In the genomic region with DNA sequence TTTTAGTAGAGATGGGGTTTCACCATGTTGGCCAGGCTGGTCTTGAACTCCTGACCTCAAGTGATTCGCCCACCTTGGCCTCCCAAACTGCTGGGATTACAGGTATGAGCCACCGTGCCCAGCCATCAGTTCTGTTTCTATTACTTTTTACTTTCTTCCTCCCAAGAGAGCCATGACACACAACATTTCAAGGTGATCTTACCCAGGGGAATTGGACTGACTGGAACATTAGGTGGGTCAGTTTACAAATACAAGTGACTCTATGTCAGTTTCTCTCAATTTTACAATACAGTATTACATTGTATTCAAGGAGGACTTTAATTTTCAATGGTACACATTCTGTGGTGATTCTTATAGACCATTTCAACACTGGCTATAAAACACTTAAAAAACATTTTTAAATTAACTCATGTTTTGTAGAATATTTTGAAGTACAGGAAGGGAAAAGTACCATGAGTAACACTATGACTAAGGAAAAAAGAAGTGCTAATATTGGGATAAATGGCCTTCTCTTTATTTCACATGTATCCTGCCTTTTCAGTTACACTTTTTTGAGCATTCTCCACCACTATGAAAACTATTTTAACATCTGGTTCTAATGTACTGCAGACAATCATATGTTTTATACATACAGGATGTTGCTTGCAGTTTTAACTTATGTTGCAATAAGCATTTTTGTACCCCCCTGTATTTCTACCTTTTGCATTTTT, we compare ENCODE assay signal across 28 cellular contexts. TPM values are rescaled to one million over a fixed set of nuclear protein-coding genes. Genes with fewer than 3 reads are reported as not detected.
DNase-seq lines count a peak whose midpoint lies in the region; ATAC-seq and TF ChIP-seq lines count a peak whose summit lies in the region.
"Had no signal": no experiment of that assay in that cellular context is flagged by ENCODE, and none has a peak within 500 bp of the region (broad histone marks: within the 10 kb centered on the region; RNA-seq: fewer than 3 reads in every experiment).

No MANE protein-coding gene starts in this region.

- no peaks in the 10 kb centered on the region for H3K9me3 Mint-ChIP-seq in osteocyte (ENCODE audit: unreplicated experiment)
- H3K9me3 Mint-ChIP-seq: activated naive CD8-positive, alpha-beta T cell treated with anti-CD3 and anti-CD28 coated beads for 36 hours; CD8-positive, alpha-beta T cell; IgD-negative memory B cell; T-helper 1 cell treated with Interleukin-12 subunit alpha and Interleukin-12 subunit beta and Interleukin-4 antibody, amounts not matched to agents 30 μg/mL and 1 μg/mL, for 36 hours had no signal

- POLR2A ChIA-PET in RWPE1 (lab: Yijun Ruan, JAX; ENCODE audit: low non-redundant PET): no interaction called here

- ATAC-seq in GM18858 (IDR thresholded peaks at IDR 0.05; ENCODE audit: unreplicated experiment) (no peak), HG03139 (IDR thresholded peaks at IDR 0.05; ENCODE audit: unreplicated experiment) (no peak)
- ATAC-seq: CD8-positive, alpha-beta T cell; HCT116; left lung; psoas muscle; stimulated activated naive CD8-positive, alpha-beta T cell treated with anti-CD3 and anti-CD28 coated beads, Interleukin-15, Interleukin-2, amounts not matched to agents 100 U/mL and 50 U/mL, for 24 hours had no signal

- peaks cover 2% of the 10 kb centered on the region for H3K36me3 Mint-ChIP-seq in osteocyte (ENCODE audit: unreplicated experiment)
- H3K36me3 Mint-ChIP-seq: activated naive CD8-positive, alpha-beta T cell treated with anti-CD3 and anti-CD28 coated beads for 36 hours; CD8-positive, alpha-beta T cell; IgD-negative memory B cell had no signal

- CTCF ChIA-PET in RWPE1 (lab: Yijun Ruan, JAX): interaction anchor here (0.6 to 0.7 kb wide), 2 partner anchors 87 to 101 kb away, joined by 3 read pairs; no protein-coding TSS in a partner anchor

- peaks cover 13% of the 10 kb centered on the region for H3K4me1 Mint-ChIP-seq in osteocyte (ENCODE audit: unreplicated experiment)
- H3K4me1 Mint-ChIP-seq: activated naive CD8-positive, alpha-beta T cell treated with anti-CD3 and anti-CD28 coated beads for 36 hours; brain; IgD-negative memory B cell had no signal

- H3K27ac ChIP-seq in RWPE1: peak overlapping the region; percentile 55; the same call in 1 of the 2 replicates
- H3K27ac ChIP-seq: left lung, neural progenitor cell, psoas muscle, skin epidermis, tibial nerve had no signal

- H3K27ac Mint-ChIP-seq in osteocyte (ENCODE audit: unreplicated experiment): peak overlapping the region; percentile 6
- H3K27ac Mint-ChIP-seq: activated naive CD8-positive, alpha-beta T cell treated with anti-CD3 and anti-CD28 coated beads for 36 hours; brain; CD8-positive, alpha-beta T cell; IgD-negative memory B cell; neural progenitor cell; T-helper 1 cell treated with Interleukin-12 subunit alpha and Interleukin-12 subunit beta and Interleukin-4 antibody, amounts not matched to agents 30 μg/mL and 1 μg/mL, for 36 hours had no signal

- H3K27me3 Mint-ChIP-seq in osteocyte (ENCODE audit: unreplicated experiment): no peaks in the 10 kb centered on the region
- H3K27me3 Mint-ChIP-seq: activated naive CD8-positive, alpha-beta T cell treated with anti-CD3 and anti-CD28 coated beads for 36 hours had no signal

- peak; percentile 36 for DNase-seq in GM03348 (ENCODE audit: low spot score)
- no peak for DNase-seq in RWPE1 (ENCODE audit: low spot score)
- peak; percentile 60 for DNase-seq in fibroblast of gingiva (ENCODE audit: low read depth)
- DNase-seq in osteocyte (ENCODE audit: extremely low spot score, unreplicated experiment): no peak
- DNase-seq in dermis blood vessel endothelial cell: no peak
- no peak for DNase-seq in stimulated activated CD4-positive, alpha-beta T cell treated with anti-CD3 and anti-CD28 coated beads, Interleukin-15, amount 100 ng/mL, for 24 hours
- DNase-seq: activated CD4-positive, alpha-beta T cell treated with anti-CD3 and anti-CD28 coated beads for 48 hours; activated naive CD8-positive, alpha-beta T cell treated with anti-CD3 and anti-CD28 coated beads for 36 hours; CD8-positive, alpha-beta T cell; cortex of kidney; glutamatergic neuron; left lung; MG63; NCI-H1436 treated with DMSO at 0.1 percent for 48 hours; NCI-H526; psoas muscle; SHP77 treated with DMSO at 0.1 percent for 48 hours; stimulated activated CD4-positive, alpha-beta T cell treated with anti-CD3 and anti-CD28 coated beads, Interleukin-4, amount 100 ng/mL, for 1 hour; stimulated activated naive CD8-positive, alpha-beta T cell treated with anti-CD3 and anti-CD28 coated beads, Interleukin-15, Interleukin-2, amounts not matched to agents 100 U/mL and 50 U/mL, for 24 hours had no signal

- TF ChIP-seq CTCF in RWPE1 (conservative IDR thresholded peaks at IDR 0.05; ENCODE audit: low read depth) (no peak), osteocyte (IDR thresholded peaks at IDR 0.05) (no peak)

- H3K4me3 Mint-ChIP-seq in osteocyte (ENCODE audit: unreplicated experiment): no peak overlapping the region
- H3K4me3 Mint-ChIP-seq: activated naive CD8-positive, alpha-beta T cell treated with anti-CD3 and anti-CD28 coated beads for 36 hours; brain; CD8-positive, alpha-beta T cell; IgD-negative memory B cell; neural progenitor cell; T-helper 1 cell treated with Interleukin-12 subunit alpha and Interleukin-12 subunit beta and Interleukin-4 antibody, amounts not matched to agents 30 μg/mL and 1 μg/mL, for 36 hours had no signal

RNA-seq across cellular contexts. Expression of a gene that starts 8.3 kb away (rescaled TPM):
- total RNA-seq in osteocyte (44.1 and 47.1 TPM in 2 replicates), dermis blood vessel endothelial cell (8.7 and 9.4 TPM in 2 replicates)
- total RNA-seq: activated naive CD8-positive, alpha-beta T cell treated with anti-CD3 and anti-CD28 coated beads for 36 hours had no signal

Comparison
In these comparisons a context has a peak if more than half of its experiments do, and no peak if none do; other contexts are left out.
1. DNase-seq: peak in GM03348 (single experiment) and fibroblast of gingiva (single experiment); none in RWPE1 (single experiment), osteocyte (single experiment), dermis blood vessel endothelial cell (single experiment) and stimulated activated CD4-positive, alpha-beta T cell treated with anti-CD3 and anti-CD28 coated beads, Interleukin-15, amount 100 ng/mL, for 24 hours (single experiment).